ENCODE assay signal across 25 cellular contexts in genomic region chr10:22727663-22728062, GRCh38.
"Had no signal": no experiment of that assay in that cellular context is flagged by ENCODE, and none has a peak within 500 bp of the region (broad histone marks: within the 10 kb centered on the region; RNA-seq: fewer than 3 reads in every experiment).

No MANE protein-coding gene starts in this region.

- H3K36me3 ChIP-seq: adrenal gland, breast epithelium had no signal

- H3K27me3 ChIP-seq: adrenal gland, breast epithelium had no signal

- H3K27ac ChIP-seq: adrenal gland, breast epithelium had no signal

- DNase-seq: activated CD4-positive, alpha-beta T cell treated with anti-CD3 and anti-CD28 coated beads for 48 hours; activated CD4-positive, alpha-beta T cell treated with anti-CD3 and anti-CD28 coated beads, Interleukin-2, amount 50 U/mL, for 4 hours; activated CD4-positive, CD25-positive, alpha-beta regulatory T cell treated with anti-CD3 and anti-CD28 coated beads, Interleukin-2, amount 50 U/mL, for 72 hours; activated CD8-positive, alpha-beta memory T cell treated with anti-CD3 and anti-CD28 coated beads, Interleukin-2, amount 50 U/mL, for 48 hours; activated CD8-positive, alpha-beta T cell treated with anti-CD3 and anti-CD28 coated beads, Interleukin-2, amount 10 ng/mL, durations not matched to agents 7 days and 5 days; activated naive CD4-positive, alpha-beta T cell treated with anti-CD3 and anti-CD28 coated beads, Interleukin-2, amount 50 U/mL, for 16 hours; activated naive CD8-positive, alpha-beta T cell treated with anti-CD3 and anti-CD28 coated beads, Interleukin-2, amount 10 ng/mL, durations not matched to agents 7 days and 5 days; activated T-cell treated with anti-CD3 and anti-CD28 coated beads, Interleukin-2, amount 50 U/mL, for 1 hour; adrenal gland; anterior cingulate cortex; central memory CD4-positive, alpha-beta T cell; MM.1S; NCI-H1105; NCI-H1436; NCI-H1694 treated with DMSO at 0.1 percent for 48 hours; NCI-H2029 treated with DMSO at 0.1 percent for 48 hours; NCI-H510A treated with DMSO at 0.1 percent for 48 hours; NCI-H69; NK-92 treated with Interleukin-12 subunit alpha and Interleukin-12 subunit beta, amount 100 ng/mL, for 24 hours; OCI-M1; RPMI8226 had no signal

- H3K9me3 Mint-ChIP-seq: activated naive CD8-positive, alpha-beta T cell treated with anti-CD3 and anti-CD28 coated beads, Interleukin-2, amount 10 ng/mL, durations not matched to agents 7 days and 5 days; T-helper 1 cell treated with Interleukin-12 subunit alpha and Interleukin-12 subunit beta and Interleukin-4 antibody, amounts not matched to agents 30 μg/mL and 1 μg/mL, for 36 hours had no signal

- H3K27ac Mint-ChIP-seq: activated CD8-positive, alpha-beta T cell treated with anti-CD3 and anti-CD28 coated beads, Interleukin-2, amount 10 ng/mL, durations not matched to agents 7 days and 5 days; activated naive CD8-positive, alpha-beta T cell treated with anti-CD3 and anti-CD28 coated beads, Interleukin-2, amount 10 ng/mL, durations not matched to agents 7 days and 5 days; T-helper 1 cell treated with Interleukin-12 subunit alpha and Interleukin-12 subunit beta and Interleukin-4 antibody, amounts not matched to agents 30 μg/mL and 1 μg/mL, for 36 hours had no signal

- H3K4me3 ChIP-seq: adrenal gland, breast epithelium had no signal

- H3K9me3 ChIP-seq: adrenal gland, breast epithelium had no signal

- ATAC-seq: activated CD8-positive, alpha-beta T cell treated with anti-CD3 and anti-CD28 coated beads, Interleukin-2, amount 10 ng/mL, durations not matched to agents 7 days and 5 days; Panc1; Right ventricle myocardium inferior had no signal

- H3K36me3 Mint-ChIP-seq: activated naive CD8-positive, alpha-beta T cell treated with anti-CD3 and anti-CD28 coated beads, Interleukin-2, amount 10 ng/mL, durations not matched to agents 7 days and 5 days had no signal

- H3K4me3 Mint-ChIP-seq: activated CD8-positive, alpha-beta T cell treated with anti-CD3 and anti-CD28 coated beads, Interleukin-2, amount 10 ng/mL, durations not matched to agents 7 days and 5 days; activated naive CD8-positive, alpha-beta T cell treated with anti-CD3 and anti-CD28 coated beads, Interleukin-2, amount 10 ng/mL, durations not matched to agents 7 days and 5 days; T-helper 1 cell treated with Interleukin-12 subunit alpha and Interleukin-12 subunit beta and Interleukin-4 antibody, amounts not matched to agents 30 μg/mL and 1 μg/mL, for 36 hours had no signal

- H3K4me1 ChIP-seq: adrenal gland, breast epithelium had no signal
